ENCODE assay signal across 8 cellular contexts in genomic region chr2:13522917-13523821, GRCh38.
DNase-seq lines count a peak whose midpoint lies in the region; ATAC-seq and TF ChIP-seq lines count a peak whose summit lies in the region.

No MANE protein-coding gene starts in this region.

- H3K4me3 Mint-ChIP-seq in activated CD4-positive, alpha-beta memory T cell treated with anti-CD3 and anti-CD28 coated beads for 36 hours = no peak overlapping the region
- no peak overlapping the region for H3K4me3 Mint-ChIP-seq in activated CD8-positive, alpha-beta memory T cell treated with anti-CD3 and anti-CD28 coated beads, Interleukin-2, amount 10 ng/mL, durations not matched to agents 7 days and 5 days

- H3K36me3 ChIP-seq in right atrium auricular region (no peaks in the 10 kb centered on the region), brain microvascular endothelial cell (replicated peaks) (no peaks in the 10 kb centered on the region), ascending aorta (no peaks in the 10 kb centered on the region)

- intact Hi-C loops in Right ventricle myocardium inferior (cut with DNase I) = no loop called here
- intact Hi-C loops in activated CD4-positive, alpha-beta memory T cell treated with anti-CD3 and anti-CD28 coated beads for 36 hours (cut with micrococcal nuclease) = no loop called here
- intact Hi-C loops in ascending aorta (cut with DNase I) = no loop called here

- CTCF ChIA-PET in activated CD4-positive, alpha-beta memory T cell treated with anti-CD3 and anti-CD28 coated beads for 36 hours (lab: Charles Lee) = no interaction called here
- CTCF ChIA-PET in activated CD8-positive, alpha-beta memory T cell treated with anti-CD3 and anti-CD28 coated beads, Interleukin-2, amount 10 ng/mL, durations not matched to agents 7 days and 5 days (lab: Charles Lee) = no interaction called here

- H3K27me3 Mint-ChIP-seq in activated CD4-positive, alpha-beta memory T cell treated with anti-CD3 and anti-CD28 coated beads for 36 hours = no peaks in the 10 kb centered on the region
- H3K27me3 Mint-ChIP-seq in activated CD8-positive, alpha-beta memory T cell treated with anti-CD3 and anti-CD28 coated beads, Interleukin-2, amount 10 ng/mL, durations not matched to agents 7 days and 5 days = no peaks in the 10 kb centered on the region

- H3K4me1 Mint-ChIP-seq in activated CD4-positive, alpha-beta memory T cell treated with anti-CD3 and anti-CD28 coated beads for 36 hours (ENCODE audit: low read depth) = no peaks in the 10 kb centered on the region
- H3K4me1 Mint-ChIP-seq in activated CD8-positive, alpha-beta memory T cell treated with anti-CD3 and anti-CD28 coated beads, Interleukin-2, amount 10 ng/mL, durations not matched to agents 7 days and 5 days = no peaks in the 10 kb centered on the region

- TF ChIP-seq CTCF in right atrium auricular region (IDR thresholded peaks at IDR 0.05) = no peak
- no peak for TF ChIP-seq CTCF in brain microvascular endothelial cell (IDR thresholded peaks at IDR 0.05; ENCODE audit: low read depth, low read length, missing control alignments)
- TF ChIP-seq CTCF in ascending aorta (IDR thresholded peaks at IDR 0.05) = no peak

- DNase-seq in Right ventricle myocardium inferior (ENCODE audit: missing footprints) (no peak), right atrium auricular region (ENCODE audit: low spot score) (no peak), brain microvascular endothelial cell (peak; percentile 1), ascending aorta (ENCODE audit: low spot score in 2 of 2) (no peak)
- DNase-seq in activated CD4-positive, alpha-beta memory T cell treated with anti-CD3 and anti-CD28 coated beads for 36 hours = no peak
- DNase-seq in activated CD8-positive, alpha-beta memory T cell treated with anti-CD3 and anti-CD28 coated beads, Interleukin-2, amount 10 ng/mL, durations not matched to agents 7 days and 5 days = no peak
- no peak for DNase-seq in activated effector memory CD4-positive, alpha-beta T cell treated with anti-CD3 and anti-CD28 coated beads, Interleukin-2, amount 50 U/mL, for 16 hours

- no peak overlapping the region for H3K27ac Mint-ChIP-seq in activated CD4-positive, alpha-beta memory T cell treated with anti-CD3 and anti-CD28 coated beads for 36 hours
- no peak overlapping the region for H3K27ac Mint-ChIP-seq in activated CD8-positive, alpha-beta memory T cell treated with anti-CD3 and anti-CD28 coated beads, Interleukin-2, amount 10 ng/mL, durations not matched to agents 7 days and 5 days

- H3K36me3 Mint-ChIP-seq in activated CD4-positive, alpha-beta memory T cell treated with anti-CD3 and anti-CD28 coated beads for 36 hours = no peaks in the 10 kb centered on the region
- H3K36me3 Mint-ChIP-seq in activated CD8-positive, alpha-beta memory T cell treated with anti-CD3 and anti-CD28 coated beads, Interleukin-2, amount 10 ng/mL, durations not matched to agents 7 days and 5 days = no peaks in the 10 kb centered on the region

- H3K4me1 ChIP-seq in right atrium auricular region = no peaks in the 10 kb centered on the region
- no peaks in the 10 kb centered on the region for H3K4me1 ChIP-seq in ascending aorta

- H3K9me3 Mint-ChIP-seq in activated CD4-positive, alpha-beta memory T cell treated with anti-CD3 and anti-CD28 coated beads for 36 hours = peaks cover 4% of the 10 kb centered on the region
- no peaks in the 10 kb centered on the region for H3K9me3 Mint-ChIP-seq in activated CD8-positive, alpha-beta memory T cell treated with anti-CD3 and anti-CD28 coated beads, Interleukin-2, amount 10 ng/mL, durations not matched to agents 7 days and 5 days (ENCODE audit: low read depth)

- POLR2A ChIA-PET in activated CD4-positive, alpha-beta memory T cell treated with anti-CD3 and anti-CD28 coated beads for 36 hours (lab: Charles Lee) = no interaction called here

- in situ Hi-C loops in brain microvascular endothelial cell (cut with HindIII; ENCODE audit: low pct_ligation_motif_present, low sequenced_read_pairs) = no loop called here

- H3K9me3 ChIP-seq in right atrium auricular region = no peaks in the 10 kb centered on the region
- no peaks in the 10 kb centered on the region for H3K9me3 ChIP-seq in ascending aorta

- H3K4me3 ChIP-seq in right atrium auricular region (no peak overlapping the region), brain microvascular endothelial cell (ENCODE audit: low read depth, low read length) (no peak overlapping the region), ascending aorta (no peak overlapping the region)

- H3K27me3 ChIP-seq in right atrium auricular region (no peaks in the 10 kb centered on the region), brain microvascular endothelial cell (replicated peaks) (no peaks in the 10 kb centered on the region), ascending aorta (no peaks in the 10 kb centered on the region)

- H3K27ac ChIP-seq in right atrium auricular region (no peak overlapping the region), brain microvascular endothelial cell (no peak overlapping the region), ascending aorta (no peak overlapping the region)

- ATAC-seq in Right ventricle myocardium inferior (peak; percentile 77), HG03066 (IDR thresholded peaks at IDR 0.05; ENCODE audit: low read depth, unreplicated experiment) (peak; percentile 89)
- no peak for ATAC-seq in activated CD8-positive, alpha-beta memory T cell treated with anti-CD3 and anti-CD28 coated beads, Interleukin-2, amount 10 ng/mL, durations not matched to agents 7 days and 5 days
